In the genomic region with DNA sequence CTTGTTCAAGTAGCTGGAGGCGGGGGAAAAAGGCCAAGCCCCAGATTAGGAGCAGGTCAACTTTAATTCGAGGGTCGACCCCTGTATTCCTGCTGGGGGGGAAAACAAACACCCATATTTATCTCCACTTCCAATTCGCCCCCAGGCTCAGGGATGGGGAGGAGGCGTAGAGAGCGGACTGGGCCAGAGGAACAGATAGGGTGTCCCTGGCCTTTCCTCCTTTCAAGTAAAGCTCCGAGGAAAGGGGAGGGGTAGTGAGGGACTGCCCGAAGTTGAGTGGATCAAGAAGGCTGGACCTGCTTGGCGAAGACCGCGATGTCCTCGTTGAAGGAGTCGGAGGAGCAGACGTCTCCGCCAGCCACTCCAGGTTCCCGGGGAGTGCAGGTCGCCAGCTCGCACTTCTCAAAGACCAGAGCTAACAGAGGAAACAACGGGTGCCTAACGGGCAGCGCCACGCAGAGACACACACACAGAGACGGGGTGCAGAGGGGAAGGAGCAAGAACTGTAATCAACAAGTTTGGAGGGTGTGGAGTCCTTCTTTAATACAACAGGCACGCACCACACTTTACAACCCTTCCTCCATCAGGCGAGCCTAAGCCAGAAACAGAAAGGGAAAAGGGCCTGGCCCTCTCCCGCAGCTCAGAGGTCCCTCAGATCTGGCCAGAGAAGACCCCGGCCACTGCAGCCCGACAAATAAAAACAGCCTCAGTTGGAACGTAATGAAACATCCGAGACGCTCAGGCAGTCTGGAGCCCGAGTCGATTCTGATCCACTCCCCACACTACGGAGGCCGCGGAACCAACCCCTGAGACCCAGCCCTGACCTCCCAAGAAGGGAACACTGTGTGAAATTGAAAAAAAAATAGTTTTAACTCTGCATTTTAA, we compare ENCODE assay signal across 8 cellular contexts. TPM values are rescaled to one million over a fixed set of nuclear protein-coding genes. Genes with fewer than 3 reads are reported as not detected.
DNase-seq lines count a peak whose midpoint lies in the region; ATAC-seq and TF ChIP-seq lines count a peak whose summit lies in the region.
"Had no signal": no experiment of that assay in that cellular context is flagged by ENCODE, and none has a peak within 500 bp of the region (broad histone marks: within the 10 kb centered on the region; RNA-seq: fewer than 3 reads in every experiment).

No MANE protein-coding gene starts in this region.

- H3K36me3 ChIP-seq in thymus (ENCODE audit: control insufficient read depth, insufficient read depth), result no peaks in the 10 kb centered on the region

- peaks cover 2% of the 10 kb centered on the region for H3K9me3 ChIP-seq in thymus (ENCODE audit: control insufficient read depth)

- no peak for TF ChIP-seq CTCF in dorsolateral prefrontal cortex (IDR thresholded peaks at IDR 0.05 in 54 of 56, conservative IDR thresholded peaks at IDR 0.05 in 2 of 56; ENCODE audit: low read depth in 1 of 56, partially characterized antibody in 56 of 56)

- H3K4me1 ChIP-seq in thymus (ENCODE audit: control insufficient read depth, insufficient read depth, low read length), result peaks cover 4% of the 10 kb centered on the region

- H3K27me3 ChIP-seq in dorsolateral prefrontal cortex (peaks cover 0 to 43% (median 9%) of the 10 kb centered on the region in 45 donors), thymus (ENCODE audit: control insufficient read depth, insufficient read depth) (peaks cover 54% of the 10 kb centered on the region)

- H3K27ac ChIP-seq in dorsolateral prefrontal cortex (peak overlapping the region; percentile 30 to 99 (median 95)), thymus (ENCODE audit: low read depth) (peak overlapping the region; percentile 69)

- intact Hi-C loops in dorsolateral prefrontal cortex (cut with DNase I), result no loop called here

- ATAC-seq in HG03457 (IDR thresholded peaks at IDR 0.05; ENCODE audit: unreplicated experiment), result no peak

- WGBS in thymus, result 24% methylated on average over 36 of the region's 36 CpGs

- peak overlapping the region; percentile 42 to 87 (median 74) for H3K4me3 ChIP-seq in dorsolateral prefrontal cortex
- peak overlapping the region; percentile 1 for H3K4me3 ChIP-seq in thymus (ENCODE audit: low read length)

- DNase-seq in M059J (ENCODE audit: low read depth) (peak; percentile 31), dorsolateral prefrontal cortex (no peak), left kidney (ENCODE audit: low read depth, low spot score) (peak; percentile 56), NCI-H526 (lab: John Stamatoyannopoulos, UW) (no peak)
- no peak for DNase-seq in activated naive CD4-positive, alpha-beta T cell treated with anti-CD3 and anti-CD28 coated beads, Interleukin-2, amount 50 U/mL, for 16 hours
- DNase-seq: effector CD4-positive, alpha-beta T cell had no signal

RNA-seq across cellular contexts. Expression of a gene that starts 4.1 kb away (rescaled TPM):
- 27.7 and 32.9 TPM in 2 replicates for total RNA-seq in M059J (2014; rRNA removed; shearing (Covaris generic))
- 10 to 100 TPM; 23.7 to 65.2 (median 44.8) TPM for total RNA-seq in dorsolateral prefrontal cortex
- polyA plus RNA-seq in thymus, result 32.7 TPM

Comparison
In these comparisons a context has a peak if more than half of its experiments do, and no peak if none do; other contexts are left out.
1. DNase-seq: peak in M059J (single experiment) and left kidney (single experiment); none in dorsolateral prefrontal cortex (0 of 10), activated naive CD4-positive, alpha-beta T cell treated with anti-CD3 and anti-CD28 coated beads, Interleukin-2, amount 50 U/mL, for 16 hours (single experiment) and NCI-H526 (0 of 2).